In genomic region chr16:4316732-4317461, GRCh38 we compare ENCODE assay signal across 8 cellular contexts. TPM values are rescaled to one million over a fixed set of nuclear protein-coding genes. Genes with fewer than 3 reads are reported as not detected.
A peak's percentile ranks its signal among the peaks of the same experiment; 100 is the strongest.
DNase-seq lines count a peak whose midpoint lies in the region; ATAC-seq and TF ChIP-seq lines count a peak whose summit lies in the region.

No MANE protein-coding gene starts in this region.

- peaks cover 40% of the 10 kb centered on the region for H3K4me1 ChIP-seq in osteoblast (ENCODE audit: insufficient read depth, low read length)
- peaks cover 13% of the 10 kb centered on the region for H3K4me1 ChIP-seq in OCI-LY7 (ENCODE audit: insufficient read depth, low read length, poor library complexity, severe bottlenecking)

- BruUV-seq in OCI-LY7 (replicated peaks; lab: Mats Ljungman, UMichigan): no TSS peak

- CTCF ChIA-PET in OCI-LY7 (lab: Charles Lee; ENCODE audit: unreplicated experiment): no interaction called here

- H3K4me2 ChIP-seq in osteoblast (ENCODE audit: insufficient read depth, low read length) (peak overlapping the region; percentile 85), OCI-LY7 (ENCODE audit: low read length) (no peak overlapping the region)

- intact Hi-C loops in OCI-LY7 (cut with micrococcal nuclease; ENCODE audit: unreplicated experiment): no loop called here

- no peaks in the 10 kb centered on the region for H3K27me3 ChIP-seq in osteoblast (ENCODE audit: insufficient read depth, low read length)

- H3K27ac ChIP-seq in osteoblast (ENCODE audit: low read depth, low read length): peak overlapping the region; percentile 48
- H3K27ac ChIP-seq in OCI-LY7 (ENCODE audit: low read depth, low read length, poor library complexity, severe bottlenecking): no peak overlapping the region

- POLR2A ChIA-PET in OCI-LY7 (lab: Charles Lee): no interaction called here

- peak; percentile 17 for DNase-seq in NCI-H2107 treated with DMSO at 0.1 percent for 48 hours (lab: John Stamatoyannopoulos, UW; ENCODE audit: unreplicated experiment)
- no peak for DNase-seq in NCI-H2107 (lab: John Stamatoyannopoulos, UW)
- DNase-seq in RPMI7951 (ENCODE audit: low read depth): peak; percentile 66
- peak; percentile 33 for DNase-seq in fibroblast of peridontal ligament (ENCODE audit: extremely low read depth)
- DNase-seq in osteoblast (ENCODE audit: insufficient read length, low spot score, missing footprints): peak; percentile 97
- no peak for DNase-seq in OCI-LY7 (ENCODE audit: low spot score)

- H3K4me3 ChIP-seq in osteoblast (ENCODE audit: insufficient read depth, low read length) (peak overlapping the region; percentile 89), OCI-LY7 (ENCODE audit: low read depth, low read length, poor library complexity, severe bottlenecking) (no peak overlapping the region)

- H2AFZ ChIP-seq in osteoblast (ENCODE audit: low read length) (no peak overlapping the region), OCI-LY7 (ENCODE audit: low read length) (no peak overlapping the region)

- H4K20me1 ChIP-seq in osteoblast (ENCODE audit: insufficient read depth, low read length): peaks cover 54% of the 10 kb centered on the region
- H4K20me1 ChIP-seq in OCI-LY7 (ENCODE audit: insufficient read depth, low read length): no peaks in the 10 kb centered on the region

- H3K36me3 ChIP-seq in osteoblast (ENCODE audit: insufficient read depth, low read length) (no peaks in the 10 kb centered on the region), OCI-LY7 (ENCODE audit: insufficient read depth, low read length) (no peaks in the 10 kb centered on the region)

- TF ChIP-seq CTCF in osteoblast (IDR thresholded peaks at IDR 0.05; ENCODE audit: extremely low read depth, low read depth, low read length) (no peak), OCI-LY7 (conservative IDR thresholded peaks at IDR 0.05; ENCODE audit: low read length) (no peak)

- ATAC-seq in GM18858 (IDR thresholded peaks at IDR 0.05; ENCODE audit: unreplicated experiment): no peak
- no peak for ATAC-seq in GM19328 (IDR thresholded peaks at IDR 0.05; ENCODE audit: unreplicated experiment)

- no peaks in the 10 kb centered on the region for H3K9me2 ChIP-seq in OCI-LY7 (ENCODE audit: insufficient read depth, low read length)

- H3K79me2 ChIP-seq in osteoblast (ENCODE audit: insufficient read depth, low read length) (peaks cover 57% of the 10 kb centered on the region), OCI-LY7 (ENCODE audit: insufficient read depth, low read depth, low read length) (no peaks in the 10 kb centered on the region)

- H3K9me3 ChIP-seq in osteoblast (ENCODE audit: low read depth, low read length): no peaks in the 10 kb centered on the region
- H3K9me3 ChIP-seq in OCI-LY7 (ENCODE audit: low read length): no peaks in the 10 kb centered on the region

RNA-seq across cellular contexts. Expression of gene GLIS2, which starts 1.0 kb away (rescaled TPM):
- total RNA-seq in RPMI7951 (2014; rRNA removed; shearing (Covaris generic)): 0.24 and 0.49 TPM in 2 replicates
- total RNA-seq in osteoblast: 5.0 and 5.4 TPM in 2 replicates
- not detected in 2 replicates for total RNA-seq in OCI-LY7 (2014; rRNA removed; shearing (Covaris generic))
- 0.08 TPM in 1 of 2 replicates, not detected in the other for total RNA-seq in OCI-LY7 (2022)

RNA-seq across cellular contexts. Expression of gene PAM16, which starts 34.2 kb away (rescaled TPM):
- 25.8 and 46.3 TPM in 2 replicates for total RNA-seq in RPMI7951 (2014; rRNA removed; shearing (Covaris generic))
- total RNA-seq in osteoblast (17.4 and 18.6 TPM in 2 replicates), OCI-LY7 (2022) (77.4 and 82.4 TPM in 2 replicates)
- total RNA-seq in OCI-LY7 (2014; rRNA removed; shearing (Covaris generic)): 80.6 and 92.1 TPM in 2 replicates

RNA-seq across cellular contexts. Expression of gene TFAP4, which starts 44.1 kb away (rescaled TPM):
- 5.9 and 6.6 TPM in 2 replicates for total RNA-seq in RPMI7951 (2014; rRNA removed; shearing (Covaris generic))
- 6.5 and 9.1 TPM in 2 replicates for total RNA-seq in osteoblast
- total RNA-seq in OCI-LY7 (2014; rRNA removed; shearing (Covaris generic)): 30.8 and 41.2 TPM in 2 replicates
- 41.9 and 43.2 TPM in 2 replicates for total RNA-seq in OCI-LY7 (2022)

RNA-seq across cellular contexts. Expression of gene VASN, which starts 54.8 kb away (rescaled TPM):
- 23.1 and 28.3 TPM in 2 replicates for total RNA-seq in RPMI7951 (2014; rRNA removed; shearing (Covaris generic))
- total RNA-seq in osteoblast (202 and 217 TPM in 2 replicates), OCI-LY7 (2022) (not detected in 2 replicates)
- not detected in 2 replicates for total RNA-seq in OCI-LY7 (2014; rRNA removed; shearing (Covaris generic))

Comparison
In these comparisons a context has a peak if more than half of its experiments do, and no peak if none do; other contexts are left out.
1. DNase-seq: peak in NCI-H2107 treated with DMSO at 0.1 percent for 48 hours (single experiment), RPMI7951 (single experiment), fibroblast of peridontal ligament (single experiment) and osteoblast (single experiment); none in NCI-H2107 (single experiment) and OCI-LY7 (single experiment).